ENCODE assay signal across 6 cellular contexts in genomic region chr10:101334259-101334658, GRCh38. TPM values are rescaled to one million over a fixed set of nuclear protein-coding genes. Genes with fewer than 3 reads are reported as not detected.
A peak's percentile ranks its signal among the peaks of the same experiment; 100 is the strongest.
DNase-seq lines count a peak whose midpoint lies in the region; ATAC-seq, FAIRE-seq and TF ChIP-seq lines count a peak whose summit lies in the region.
"Not testable (repeated sequence)": the region's sequence is repeated elsewhere in the genome, so short reads cannot be mapped to it uniquely, and the experiment has no call there.

No MANE protein-coding gene starts in this region.

- SMC1A ChIA-PET in GM12878 (lab: Charles Lee; ENCODE audit: uncharacterized antibody, unreplicated experiment), result interaction anchor here (0.7 kb wide), 1 partner anchor 106 kb away, joined by 3 read pairs; no protein-coding TSS in a partner anchor

- RAD21 ChIA-PET in GM12878 (lab: Charles Lee; ENCODE audit: unreplicated experiment), result interaction anchor here (0.6 kb wide), 1 partner anchor 43 kb away, joined by 3 read pairs; no protein-coding TSS in a partner anchor

- H3K4me3 Mint-ChIP-seq in endodermal cell, result not testable (repeated sequence)

- H3K27me3 Mint-ChIP-seq in endodermal cell (ENCODE audit: insufficient read depth), result not testable (repeated sequence)

- H3K9me3 Mint-ChIP-seq in endodermal cell, result not testable (repeated sequence)

- not testable (repeated sequence) for TF ChIP-seq EP300 in GM12878 (IDR thresholded peaks at IDR 0.05; ENCODE audit: borderline replicate concordance in 1 of 2, control insufficient read depth in 1 of 2, low read depth in 2 of 2, low read length in 2 of 2); K562 (IDR thresholded peaks at IDR 0.05; ENCODE audit: low read length); HepG2 (IDR thresholded peaks at IDR 0.05; ENCODE audit: low read depth in 2 of 2, low read length in 2 of 2); HepG2 (CRISPR knock-in tag; IDR thresholded peaks at IDR 0.05; ENCODE audit: borderline replicate concordance)

- TF ChIP-seq POLR2A in GM12878 (IDR thresholded peaks at IDR 0.05; ENCODE audit: low read depth, low read length); K562 (conservative IDR thresholded peaks at IDR 0.05); HepG2 (IDR thresholded peaks at IDR 0.05; ENCODE audit: insufficient read depth in 1 of 2, low read depth in 2 of 2, low read length in 2 of 2): not testable (repeated sequence)

- not testable (repeated sequence) for H3K4me3 ChIP-seq in GM12878; K562; endodermal cell (ENCODE audit: low read length); HepG2 (replicated peaks in 1 of 3; ENCODE audit: insufficient read depth in 1 of 3, low read depth in 2 of 3, low read length in 3 of 3)

- not testable (repeated sequence) for H3K9me1 ChIP-seq in K562 (ENCODE audit: control insufficient read depth, insufficient read depth, low read length)

- not testable (repeated sequence) for H3K27ac ChIP-seq in GM12878 (ENCODE audit: control insufficient read depth, insufficient read depth); K562 (ENCODE audit: extremely low read depth, low read depth, low read length); endodermal cell (ENCODE audit: low read depth, low read length); HepG2 (ENCODE audit: extremely low read length, insufficient read depth, low read length)

- not testable (repeated sequence) for H3K9ac ChIP-seq in GM12878 (ENCODE audit: control insufficient read depth, insufficient read depth, low read length); K562 (ENCODE audit: insufficient read depth in 1 of 2, low read depth in 2 of 2, low read length in 2 of 2); endodermal cell (ENCODE audit: extremely low read depth, low read length, poor library complexity, severe bottlenecking); HepG2 (ENCODE audit: insufficient read depth, low read depth, low read length)

- BruUV-seq in GM12878 (replicated peaks; lab: Mats Ljungman, UMichigan); K562 (replicated peaks; lab: Mats Ljungman, UMichigan); HepG2 (replicated peaks; lab: Mats Ljungman, UMichigan): not testable (repeated sequence)

- not testable (repeated sequence) for H3K36me3 Mint-ChIP-seq in endodermal cell (ENCODE audit: low read depth)

- 24% methylated on average over 4 of the region's 5 CpGs for WGBS in GM12878 (ENCODE audit: insufficient coverage, insufficient replicate concordance, low lambda C conversion rate, missing lambda C conversion rate)
- 3% methylated on average over 3 of the region's 5 CpGs for WGBS in K562 (ENCODE audit: insufficient coverage, low coverage, missing lambda C conversion rate)
- 87 to 96% methylated on average over 2 to 5 of the region's 5 CpGs for WGBS in endodermal cell (ENCODE audit: insufficient coverage in 1 of 2, insufficient read length in 1 of 2), 2 experiments
- 55% methylated on average over 5 of the region's 5 CpGs for WGBS in HepG2 (ENCODE audit: low lambda C conversion rate)

- not testable (repeated sequence) for FAIRE-seq in GM12878 (lab: Jason Lieb, UNC); K562 (lab: Jason Lieb, UNC); HepG2 (lab: Jason Lieb, UNC)

- not testable (repeated sequence) for TF ChIP-seq RAD21 in GM12878 (IDR thresholded peaks at IDR 0.05; ENCODE audit: insufficient read depth, low read depth, low read length); K562 (CRISPR knock-in tag; conservative IDR thresholded peaks at IDR 0.05 in 1 of 2, IDR thresholded peaks at IDR 0.05 in 1 of 2); HepG2 (CRISPR knock-in tag; IDR thresholded peaks at IDR 0.05)

- H3K79me2 ChIP-seq in GM12878 (ENCODE audit: control insufficient read depth, insufficient read depth, low read length); K562 (ENCODE audit: control insufficient read depth, insufficient read depth, low read length); HepG2 (ENCODE audit: insufficient read depth, low read length): not testable (repeated sequence)

- H3K4me1 ChIP-seq in GM12878 (ENCODE audit: control insufficient read depth, insufficient read depth, low read length); K562 (replicated peaks in 1 of 2; ENCODE audit: control insufficient read depth in 2 of 2, insufficient read depth in 2 of 2, low read length in 2 of 2); endodermal cell (ENCODE audit: control insufficient read depth, insufficient read depth, low read length): not testable (repeated sequence)
- H3K4me1 ChIP-seq in HepG2 (ENCODE audit: insufficient read depth, low read length), result peaks cover 32% of the 10 kb centered on the region

- not testable (repeated sequence) for H3K4me1 Mint-ChIP-seq in endodermal cell

- POLR2A ChIA-PET in GM12878 (lab: Charles Lee) (interaction anchor here (0.6 kb wide), 1 partner anchor 257 kb away, joined by 3 read pairs; no protein-coding TSS in a partner anchor), K562 (lab: Yijun Ruan, JAX) (interaction anchor here (0.6 kb wide), 1 partner anchor 45 kb away, joined by 4 read pairs; no protein-coding TSS in a partner anchor)
- POLR2A ChIA-PET in HepG2 (lab: Yijun Ruan, JAX), result not testable (repeated sequence)

- not testable (repeated sequence) for DNase-seq in GM12878 (ENCODE audit: low read depth, low spot score); K562 (ENCODE audit: extremely low read depth in 1 of 4, low spot score in 3 of 4); HepG2 (ENCODE audit: low spot score)
- DNase-seq in dedifferentiated amniotic fluid mesenchymal stem cell (ENCODE audit: extremely low spot score), result peak; percentile 4
- peak; percentile 2 for DNase-seq in endodermal cell
- peak; percentile 33 for DNase-seq in mesenteric fat pad (ENCODE audit: low spot score)

- not testable (repeated sequence) for ATAC-seq in GM12878, K562, HepG2

- not testable (repeated sequence) for H3K27ac Mint-ChIP-seq in endodermal cell

- H3K36me3 ChIP-seq in GM12878 (ENCODE audit: control insufficient read depth in 2 of 2, insufficient read depth in 2 of 2, low read length in 1 of 2); K562 (ENCODE audit: control insufficient read depth, insufficient read depth, low read length); endodermal cell (ENCODE audit: control insufficient read depth, insufficient read depth, low read length); HepG2 (replicated peaks in 1 of 2; ENCODE audit: control insufficient read depth in 1 of 2, insufficient read depth in 2 of 2, low read length in 2 of 2): not testable (repeated sequence)

- not testable (repeated sequence) for H4K20me1 ChIP-seq in GM12878 (ENCODE audit: control insufficient read depth, insufficient read depth); K562 (replicated peaks; ENCODE audit: control insufficient read depth, insufficient read depth, low read length); HepG2 (ENCODE audit: insufficient read depth, low read length)

- intact Hi-C loops in GM12878 (cut with micrococcal nuclease; ENCODE audit: unreplicated experiment); K562 (cut with micrococcal nuclease); HepG2 (cut with micrococcal nuclease; ENCODE audit: unreplicated experiment): not testable (repeated sequence)

- in situ Hi-C loops in GM12878 (cut with MboI); K562 (cut with MboI); HepG2 (cut with HindIII; ENCODE audit: extremely low pct_ligation_motif_present, low pct_unique_long_range_greater_than_20kb): not testable (repeated sequence)

- not testable (repeated sequence) for H3K4me2 ChIP-seq in GM12878 (ENCODE audit: control insufficient read depth, insufficient read depth); K562 (ENCODE audit: insufficient read depth, low read length); HepG2 (ENCODE audit: low read depth, low read length)

- not testable (repeated sequence) for H3K9me3 ChIP-seq in GM12878 (replicated peaks; ENCODE audit: control insufficient read depth, insufficient read depth, low read length); K562 (replicated peaks; ENCODE audit: control insufficient read depth, insufficient read depth, low read depth, low read length); endodermal cell (ENCODE audit: control insufficient read depth, low read length); HepG2 (ENCODE audit: low read length)

- not testable (repeated sequence) for H2AFZ ChIP-seq in GM12878 (ENCODE audit: control insufficient read depth, low read depth, low read length); K562 (ENCODE audit: low read depth, low read length); HepG2 (ENCODE audit: low read length)

- CTCF ChIA-PET in GM12878 (lab: Yijun Ruan, JAX); K562 (lab: Yijun Ruan, JAX; ENCODE audit: low intra/inter-chr PET ratio); HepG2 (lab: Yijun Ruan, JAX; ENCODE audit: low intra/inter-chr PET ratio, low total read pairs): not testable (repeated sequence)

- not testable (repeated sequence) for H3K27me3 ChIP-seq in GM12878 (replicated peaks in 1 of 2; ENCODE audit: control insufficient read depth in 2 of 2, insufficient read depth in 2 of 2, low read length in 1 of 2); K562 (ENCODE audit: control insufficient read depth in 2 of 2, insufficient read depth in 2 of 2, low read length in 2 of 2); endodermal cell (ENCODE audit: control insufficient read depth, insufficient read depth, low read length, poor library complexity, severe bottlenecking); HepG2 (ENCODE audit: control insufficient read depth in 1 of 2, insufficient read depth in 2 of 2, low read length in 2 of 2)

- not testable (repeated sequence) for TF ChIP-seq CTCF in GM12878 (IDR thresholded peaks at IDR 0.05 in 2 of 3, conservative IDR thresholded peaks at IDR 0.05 in 1 of 3; ENCODE audit: control insufficient read depth in 2 of 3, extremely low read depth in 1 of 3, insufficient read depth in 1 of 3, low read depth in 3 of 3, low read length in 3 of 3); K562 (IDR thresholded peaks at IDR 0.05 in 2 of 3, conservative IDR thresholded peaks at IDR 0.05 in 1 of 3; ENCODE audit: insufficient read depth in 2 of 3, low read depth in 1 of 3, low read length in 3 of 3); endodermal cell (conservative IDR thresholded peaks at IDR 0.05); HepG2 (CRISPR knock-in tag; IDR thresholded peaks at IDR 0.05)

RNA-seq across cellular contexts. Expression of gene BTRC, which starts 19.7 kb away (rescaled TPM):
- 28.1 and 31.4 TPM in 2 replicates for total RNA-seq in GM12878 (2013; cell fraction: nucleolus; rRNA removed)
- total RNA-seq in GM12878 (2014; rRNA removed) (4.7 and 5.6 TPM in 2 replicates), GM12878 (2014; rRNA removed; fragmentation: Illumina TruSeq; extraction: Trizol) (8.5 and 8.6 TPM in 2 replicates), GM12878 (2021) (12.7 and 14.8 TPM in 2 replicates), K562 (2014; rRNA removed) (3.2 and 6.4 TPM in 2 replicates), K562 (2014; rRNA removed; fragmentation: Illumina TruSeq; extraction: Trizol) (7.5 and 8.6 TPM in 2 replicates), K562 (2015; rRNA removed; fragmentation: Illumina TruSeq; extraction: Trizol) (7.0 and 7.2 TPM in 2 replicates), K562 (2021) (9.1 and 11.9 TPM in 2 replicates), endodermal cell (10 to 100 TPM; 30.1 to 38.2 TPM), HepG2 (2016; rRNA removed; fragmentation: Illumina TruSeq; extraction: Trizol) (14.4 and 26.0 TPM in 2 replicates), mesenteric fat pad (18.3 TPM)
- 4.3 TPM for polyA plus RNA-seq in GM12878 (2011; ENCODE audit: low read depth)
- polyA plus RNA-seq in GM12878 (2011; rRNA removed) (18.6 and 26.4 TPM in 2 replicates), GM12878 (2014; fragmentation: Illumina TruSeq; extraction: Trizol) (8.8 and 11.3 TPM in 2 replicates), GM12878 (2014; fragmentation: Nextera tagmentation; extraction: Ambion mirVana) (1 to 10 TPM; 2.2 to 3.2 TPM), GM12878 (2014; rRNA removed) (6.5 and 7.8 TPM in 2 replicates), GM12878 (2016; fragmentation: Nextera tagmentation; extraction: Ambion mirVana) (10 to 100 TPM; 10.4 to 10.8 TPM), K562 (2011; rRNA removed) (9.9 and 15.4 TPM in 2 replicates), K562 (2014; fragmentation: Illumina TruSeq; extraction: Trizol) (6.4 and 7.9 TPM in 2 replicates), K562 (2014; fragmentation: Nextera tagmentation; extraction: Ambion mirVana) (1 to 10 TPM; 1.6 to 3.3 TPM), K562 (2014; rRNA removed) (3.9 and 4.9 TPM in 2 replicates), HepG2 (2011; rRNA removed) (10.7 and 12.0 TPM in 2 replicates)
- 9.2 and 10.1 TPM in 2 replicates for polyA plus RNA-seq in GM12878 (2011; cell fraction: cytosol; rRNA removed)
- polyA plus RNA-seq in GM12878 (2011; cell fraction: nucleus; rRNA removed), result 13.6 and 14.8 TPM in 2 replicates
- polyA plus RNA-seq in GM12878 (2012), result 4.4 and 5.7 TPM in 2 replicates
- 19.8 and 25.5 TPM in 2 replicates for polyA minus RNA-seq in GM12878 (2011; rRNA and poly(A)+ RNA removed)
- polyA minus RNA-seq in GM12878 (2011; cell fraction: cytosol; rRNA and poly(A)+ RNA removed), result 3.3 and 4.1 TPM in 2 replicates
- polyA minus RNA-seq in GM12878 (2011; cell fraction: nucleus; rRNA and poly(A)+ RNA removed), result 6.2 and 12.7 TPM in 2 replicates
- total RNA-seq in K562 (2011; cell fraction: chromatin; rRNA removed; ENCODE audit: low replicate concordance), result 12.6 and 22.8 TPM in 2 replicates
- total RNA-seq in K562 (2011; cell fraction: nucleolus; rRNA removed), result 6.7 and 7.5 TPM in 2 replicates
- 12.5 and 16.0 TPM in 2 replicates for total RNA-seq in K562 (2011; cell fraction: nucleoplasm; rRNA removed)
- 5.3 and 7.3 TPM in 2 replicates for polyA plus RNA-seq in K562 (2011; cell fraction: cytosol; rRNA removed)
- 6.6 and 8.2 TPM in 2 replicates for polyA plus RNA-seq in K562 (2011; cell fraction: nucleus; rRNA removed)
- polyA plus RNA-seq in K562 (2012), result 6.4 and 6.8 TPM in 2 replicates
- 21.1 and 23.0 TPM in 2 replicates for polyA minus RNA-seq in K562 (2011; rRNA and poly(A)+ RNA removed)
- 5.4 and 7.6 TPM in 2 replicates for polyA minus RNA-seq in K562 (2011; cell fraction: cytosol; rRNA and poly(A)+ RNA removed)
- 3.9 and 4.4 TPM in 2 replicates for polyA minus RNA-seq in K562 (2011; cell fraction: nucleus; rRNA and poly(A)+ RNA removed)
- polyA plus RNA-seq in endodermal cell (2013, experiment 1 of 2), result 16.1 TPM
- 16.0 TPM for polyA plus RNA-seq in endodermal cell (2013, experiment 2 of 2)
- total RNA-seq in HepG2 (2016; cell fraction: cytosol; rRNA removed; fragmentation: Illumina TruSeq; extraction: Trizol; ENCODE audit: low read depth), result 2.2 and 2.6 TPM in 2 replicates
- total RNA-seq in HepG2 (2016; cell fraction: insoluble cytoplasmic fraction; rRNA removed; fragmentation: Illumina TruSeq; extraction: Trizol), result 14.5 and 25.7 TPM in 2 replicates
- total RNA-seq in HepG2 (2016; cell fraction: membrane; rRNA removed; fragmentation: Illumina TruSeq; extraction: Trizol), result 5.5 and 5.9 TPM in 2 replicates
- total RNA-seq in HepG2 (2016; cell fraction: nucleus; rRNA removed; fragmentation: Illumina TruSeq; extraction: Trizol), result 9.6 and 9.8 TPM in 2 replicates
- polyA plus RNA-seq in HepG2 (2011; cell fraction: cytosol; rRNA removed), result 6.9 and 11.2 TPM in 2 replicates
- 7.8 and 8.8 TPM in 2 replicates for polyA plus RNA-seq in HepG2 (2011; cell fraction: nucleus; rRNA removed)
- polyA plus RNA-seq in HepG2 (2012), result 9.1 and 10.5 TPM in 2 replicates
- 0.51 and 0.66 TPM in 2 replicates for polyA plus RNA-seq in HepG2 (2016; cell fraction: cytosol; fragmentation: Illumina TruSeq; extraction: Trizol; ENCODE audit: low read depth)
- 18.0 and 20.8 TPM in 2 replicates for polyA plus RNA-seq in HepG2 (2016; cell fraction: insoluble cytoplasmic fraction; fragmentation: Illumina TruSeq; extraction: Trizol; ENCODE audit: low read depth)
- 1.9 and 2.3 TPM in 2 replicates for polyA plus RNA-seq in HepG2 (2016; cell fraction: membrane; fragmentation: Illumina TruSeq; extraction: Trizol; ENCODE audit: low read depth)
- polyA plus RNA-seq in HepG2 (2016; cell fraction: nucleus; fragmentation: Illumina TruSeq; extraction: Trizol; ENCODE audit: insufficient read depth, low read depth), result 8.8 and 9.8 TPM in 2 replicates
- polyA minus RNA-seq in HepG2 (2011; rRNA and poly(A)+ RNA removed; ENCODE audit: low replicate concordance), result 19.3 and 21.9 TPM in 2 replicates
- 12.1 and 16.2 TPM in 2 replicates for polyA minus RNA-seq in HepG2 (2011; cell fraction: cytosol; rRNA and poly(A)+ RNA removed)
- polyA minus RNA-seq in HepG2 (2011; cell fraction: nucleus; rRNA and poly(A)+ RNA removed), result 17.8 and 21.1 TPM in 2 replicates
